In the genomic region with DNA sequence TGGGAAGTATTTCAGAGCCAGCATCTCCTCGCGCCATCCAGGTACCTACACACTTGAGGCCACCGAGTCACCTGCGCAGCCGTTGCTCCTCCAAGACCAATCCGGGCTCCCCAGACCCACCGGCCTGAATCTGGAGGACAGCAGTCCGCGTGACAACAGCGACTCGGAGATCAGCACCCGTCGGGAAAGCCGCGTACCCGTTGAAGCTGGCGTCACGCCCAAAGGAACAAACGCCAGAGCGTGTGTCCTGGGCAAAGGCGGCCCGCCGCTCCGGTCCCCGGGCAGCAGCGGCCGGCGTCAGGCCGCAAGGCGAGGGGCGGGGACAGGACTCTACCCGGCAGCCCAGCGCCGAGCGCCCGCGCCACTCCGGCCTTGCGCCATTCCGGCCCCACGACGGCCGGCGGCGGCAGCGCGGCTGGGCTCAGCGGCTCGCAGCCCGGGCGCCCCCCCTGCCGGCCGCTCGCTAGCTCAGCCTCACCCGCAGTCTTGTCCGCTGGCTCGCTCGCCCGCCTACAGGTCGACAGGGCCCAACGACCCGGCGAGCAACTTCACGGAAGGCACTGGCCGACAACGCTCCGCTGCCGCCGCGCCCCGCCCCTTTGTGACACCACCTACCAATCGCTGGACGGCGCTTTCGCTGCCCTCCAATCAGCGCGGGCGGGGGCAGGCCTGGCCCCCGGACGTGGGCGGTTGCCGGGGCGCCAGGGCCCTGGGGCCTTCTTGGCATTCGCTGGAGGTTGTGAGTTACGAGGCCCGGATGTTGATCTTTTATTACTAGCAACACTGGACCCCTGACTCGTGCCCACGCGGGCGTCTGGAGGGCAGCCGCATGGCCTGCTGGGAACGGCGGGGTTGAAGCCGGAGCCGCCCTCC, we compare ENCODE assay signal across 8 cellular contexts. TPM values are rescaled to one million over a fixed set of nuclear protein-coding genes. Genes with fewer than 3 reads are reported as not detected.
DNase-seq lines count a peak whose midpoint lies in the region; ATAC-seq and TF ChIP-seq lines count a peak whose summit lies in the region.

A gene (minus strand): TSS at position 572 of the 873 bp plus-strand sequence. CDS start 9,047 bp downstream, outside the sequence.

- peak; percentile 93 for DNase-seq in AG09319 (ENCODE audit: extremely low read depth, low read depth)
- peak; percentile 95 for DNase-seq in NCI-H226
- DNase-seq in activated CD4-positive, alpha-beta T cell treated with anti-CD3 and anti-CD28 coated beads for 1 hour = peak; percentile 88
- peak; percentile 98 for DNase-seq in chondrocyte (ENCODE audit: low spot score)
- DNase-seq in kidney tubule cell (ENCODE audit: low spot score) = peak; percentile 98
- peak; percentile 79 to 93 (median 87) for DNase-seq in stimulated activated CD4-positive, alpha-beta T cell treated with anti-CD3 and anti-CD28 coated beads, Interleukin-1b, Interleukin-23, amount 100 ng/mL, for 24 hours (ENCODE audit: low read depth in 4 of 4, low spot score in 1 of 4)

- peaks cover 16% of the 10 kb centered on the region for H3K4me1 Mint-ChIP-seq in chondrocyte (ENCODE audit: low read depth)

- H3K9me3 Mint-ChIP-seq in chondrocyte (ENCODE audit: low read depth) = no peaks in the 10 kb centered on the region

- ATAC-seq in GM18909 (IDR thresholded peaks at IDR 0.05; ENCODE audit: poor library complexity, unreplicated experiment) (peak; percentile 98), HG03175 (IDR thresholded peaks at IDR 0.05; ENCODE audit: unreplicated experiment) (peak; percentile 98)

- H3K27me3 Mint-ChIP-seq in chondrocyte (ENCODE audit: low read depth) = no peaks in the 10 kb centered on the region

- peak within 1 kb of the TSS; percentile 86 for H3K4me3 Mint-ChIP-seq in chondrocyte (ENCODE audit: unreplicated experiment)

- no peaks in the 10 kb centered on the region for H3K36me3 Mint-ChIP-seq in chondrocyte (ENCODE audit: low read depth)

- TF ChIP-seq CTCF in AG09319 (IDR thresholded peaks at IDR 0.05; ENCODE audit: low read depth, low read length) = peak; percentile 35
- TF ChIP-seq CTCF in chondrocyte (IDR thresholded peaks at IDR 0.05) = peak; percentile 79

- peak within 1 kb of the TSS; percentile 84 for H3K27ac Mint-ChIP-seq in chondrocyte (ENCODE audit: unreplicated experiment)

RNA-seq across cellular contexts. Expression of the gene that starts here (rescaled TPM):
- total RNA-seq in chondrocyte = 8.7 to 9.6 TPM (median 9.4 TPM) in 3 replicates

Comparison
In these comparisons a context has a peak if more than half of its experiments do, and no peak if none do; other contexts are left out.
1. Peak in every context shown above with its lines: DNase-seq and ATAC-seq.